11 cellular contexts compared by ENCODE assay signal in the genomic region with DNA sequence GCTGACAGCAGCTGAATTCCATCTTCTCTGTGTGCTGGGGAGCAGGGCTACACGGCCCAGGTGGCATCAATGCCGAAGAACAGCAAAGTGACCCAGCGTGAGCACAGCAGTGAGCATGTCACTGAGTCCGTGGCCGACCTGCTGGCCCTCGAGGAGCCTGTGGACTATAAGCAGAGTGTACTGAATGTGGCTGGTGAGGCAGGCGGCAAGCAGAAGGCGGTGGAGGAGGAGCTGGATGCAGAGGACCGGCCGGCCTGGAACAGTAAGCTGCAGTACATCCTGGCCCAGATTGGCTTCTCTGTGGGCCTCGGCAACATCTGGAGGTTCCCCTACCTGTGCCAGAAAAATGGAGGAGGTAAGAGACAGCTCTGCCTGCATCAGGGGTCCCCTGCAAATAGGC. TPM values are rescaled to one million over a fixed set of nuclear protein-coding genes. Genes with fewer than 3 reads are reported as not detected.
"Had no signal": no experiment of that assay in that cellular context is flagged by ENCODE, and none has a peak within 500 bp of the region (broad histone marks: within the 10 kb centered on the region; RNA-seq: fewer than 3 reads in every experiment).

No MANE protein-coding gene starts in this region.

- H3K27ac ChIP-seq: GM23248 had no signal

- DNase-seq: GM23248, GOT3, H7, HFFc6, IMR-90, KG1 had no signal

- H3K4me3 ChIP-seq: GM23248, HAP-1, K562 had no signal

- ATAC-seq: HCT116 had no signal

RNA-seq across cellular contexts. Expression of gene SLC6A17, which starts 16.6 kb away (rescaled TPM):
- total RNA-seq: HT-29, K562 had no signal

RNA-seq across cellular contexts. Expression of gene UBL4B, which starts 54.6 kb away (rescaled TPM):
- total RNA-seq: GM23248, H4, H7, HT-29, IMR-90, K562 had no signal
